12 cellular contexts compared by ENCODE assay signal in genomic region chr2:84160461-84160860, GRCh38.
DNase-seq lines count a peak whose midpoint lies in the region; ATAC-seq and TF ChIP-seq lines count a peak whose summit lies in the region.
"Had no signal": no experiment of that assay in that cellular context is flagged by ENCODE, and none has a peak within 500 bp of the region (broad histone marks: within the 10 kb centered on the region; RNA-seq: fewer than 3 reads in every experiment).

No MANE protein-coding gene starts in this region.

- no peaks in the 10 kb centered on the region for H3K36me3 ChIP-seq in upper lobe of left lung

- WGBS in upper lobe of left lung, 2 donors = 67 to 82% methylated on average over 1 of the region's 1 CpG

- TF ChIP-seq CTCF in 22Rv1 (IDR thresholded peaks at IDR 0.05) = no peak
- no peak for TF ChIP-seq CTCF in upper lobe of left lung (IDR thresholded peaks at IDR 0.05)

- H3K27ac ChIP-seq in 22Rv1 = peak overlapping the region; percentile 42
- H3K27ac ChIP-seq in upper lobe of left lung = no peak overlapping the region

- DNase-seq in DMS153 treated with DMSO at 0.1 percent for 48 hours (lab: John Stamatoyannopoulos, UW; ENCODE audit: unreplicated experiment) (peak; percentile 94), NCI-H2029 (lab: John Stamatoyannopoulos, UW) (peak; percentile 83), NCI-H748 (lab: John Stamatoyannopoulos, UW; ENCODE audit: unreplicated experiment) (peak; percentile 93), upper lobe of left lung (no peak), dermis blood vessel endothelial cell (no peak)
- no peak for DNase-seq in activated naive CD4-positive, alpha-beta T cell (lab: John Stamatoyannopoulos, UW)
- DNase-seq: GF-D8, GOT3, MV-4-11, NCI-H1694 treated with DMSO at 0.1 percent for 48 hours, NCI-H526 had no signal

- ATAC-seq in upper lobe of left lung (ENCODE audit: low FRiP score in 2 of 2) = no peak

- no peak for TF ChIP-seq POLR2A in upper lobe of left lung (IDR thresholded peaks at IDR 0.05)

- TF ChIP-seq EP300 in upper lobe of left lung (IDR thresholded peaks at IDR 0.05) = no peak

- no peaks in the 10 kb centered on the region for H3K4me1 ChIP-seq in upper lobe of left lung

- no peaks in the 10 kb centered on the region for H3K9me3 ChIP-seq in upper lobe of left lung

- H3K4me3 ChIP-seq in upper lobe of left lung = no peak overlapping the region

- no peaks in the 10 kb centered on the region for H3K27me3 ChIP-seq in upper lobe of left lung

Comparison
In these comparisons a context has a peak if more than half of its experiments do, and no peak if none do; other contexts are left out.
1. DNase-seq: peak in DMS153 treated with DMSO at 0.1 percent for 48 hours (single experiment), NCI-H2029 (single experiment) and NCI-H748 (single experiment); none in upper lobe of left lung (0 of 2), dermis blood vessel endothelial cell (single experiment) and activated naive CD4-positive, alpha-beta T cell (0 of 4).